26 cellular contexts compared by ENCODE assay signal in genomic region chr2:235663877-235664276, GRCh38.
DNase-seq lines count a peak whose midpoint lies in the region; ATAC-seq and TF ChIP-seq lines count a peak whose summit lies in the region.
"Had no signal": no experiment of that assay in that cellular context is flagged by ENCODE, and none has a peak within 500 bp of the region (broad histone marks: within the 10 kb centered on the region; RNA-seq: fewer than 3 reads in every experiment).

No MANE protein-coding gene starts in this region.

- intact Hi-C loops in ovary (cut with DNase I) = loop anchor here in 2 of 4 donors (5.0 to 10.0 kb wide), 2 partner anchors 57 to 69 kb away; no protein-coding TSS in a partner anchor

- DNase-seq in WTC11 (ENCODE audit: low spot score) (no peak), inferior parietal cortex (ENCODE audit: extremely low spot score) (peak; percentile 20), substantia nigra (lab: John Stamatoyannopoulos, UW) (peak in 10 of 49 donors; percentile 17 to 64 (median 36)), NCI-H2171 (lab: John Stamatoyannopoulos, UW) (no peak), ovary (no peak), NCI-H1417 (lab: John Stamatoyannopoulos, UW) (no peak)
- DNase-seq: CD8-positive, alpha-beta memory T cell; DMS 273 treated with DMSO at 0.1 percent for 48 hours; DMS79; EL; GDM1; Karpas-422; MV-4-11; NCI-H1105; NCI-H146; NCI-H1930; NCI-H2107; NCI-H446; NCI-H524 treated with DMSO at 0.1 percent for 48 hours; NCI-H774; PC-3 had no signal

- no peak for ATAC-seq in WTC11
- ATAC-seq: GM12878, HCT116, PC-3, SK-N-SH treated with all-trans-retinoic acid at 6 μM for 48 hours had no signal

- TF ChIP-seq CTCF in WTC11 (IDR thresholded peaks at IDR 0.05) = no peak
- TF ChIP-seq CTCF in ovary (IDR thresholded peaks at IDR 0.05) = no peak

- H3K4me1 Mint-ChIP-seq in WTC11 = peaks cover 84% of the 10 kb centered on the region

- no peaks in the 10 kb centered on the region for H3K36me3 Mint-ChIP-seq in WTC11
- H3K36me3 Mint-ChIP-seq: CD8-positive, alpha-beta memory T cell had no signal

- no peaks in the 10 kb centered on the region for H3K9me3 ChIP-seq in BLaER1 treated with 17β-estradiol and CSF1 and Interleukin-3, amounts not matched to agents 10 nM and 100 nM (replicated peaks in 1 of 11)
- no peaks in the 10 kb centered on the region for H3K9me3 ChIP-seq in ovary

- POLR2A ChIA-PET in WTC11 (lab: Charles Lee) = no interaction called here

- CTCF ChIA-PET in WTC11 (lab: Charles Lee) = interaction anchor here (0.7 to 1.6 kb wide), 6 partner anchors 24 to 390 kb away, joined by 3 to 13 read pairs (median 3); no protein-coding TSS in a partner anchor

- H3K36me3 ChIP-seq in BLaER1 treated with 17β-estradiol and CSF1 and Interleukin-3, amounts not matched to agents 10 nM and 100 nM = no peaks in the 10 kb centered on the region
- no peaks in the 10 kb centered on the region for H3K36me3 ChIP-seq in ovary

- TF ChIP-seq POLR2A in ovary (IDR thresholded peaks at IDR 0.05) = no peak

- peaks cover 26 to 81% (median 67%) of the 10 kb centered on the region in 10 experiments for H3K4me1 ChIP-seq in BLaER1 treated with 17β-estradiol and CSF1 and Interleukin-3, amounts not matched to agents 10 nM and 100 nM
- peaks cover 25% of the 10 kb centered on the region for H3K4me1 ChIP-seq in ovary (ENCODE audit: insufficient read depth)

- no peaks in the 10 kb centered on the region for H3K27me3 ChIP-seq in BLaER1 treated with 17β-estradiol and CSF1 and Interleukin-3, amounts not matched to agents 10 nM and 100 nM
- no peaks in the 10 kb centered on the region for H3K27me3 ChIP-seq in ovary

- H3K27ac Mint-ChIP-seq in WTC11 = 0 out of 2 replicates have a peak overlapping the region, but pooled peaks have one; percentile 17

- peak overlapping the region in 6 of 11 experiments; percentile 84 to 92 (median 90); a peak in 12 of 22 replicates for H3K4me2 ChIP-seq in BLaER1 treated with 17β-estradiol and CSF1 and Interleukin-3, amounts not matched to agents 10 nM and 100 nM

- no peaks in the 10 kb centered on the region; the same call in 1 of the 2 replicates for H3K27me3 Mint-ChIP-seq in WTC11 (ENCODE audit: low read depth)

- TF ChIP-seq EP300 in ovary (IDR thresholded peaks at IDR 0.05) = no peak

- WGBS in ovary, 3 donors = 81 to 87% (median 86%) methylated on average over 9 of the region's 9 CpGs

- no peak overlapping the region for H3K4me3 Mint-ChIP-seq in WTC11

- no peak overlapping the region for H3K9ac ChIP-seq in BLaER1 treated with 17β-estradiol and CSF1 and Interleukin-3, amounts not matched to agents 10 nM and 100 nM

- H4K20me1 ChIP-seq in BLaER1 treated with 17β-estradiol and CSF1 and Interleukin-3, amounts not matched to agents 10 nM and 100 nM = peaks cover 30 to 96% (median 86%) of the 10 kb centered on the region in 11 experiments; a peak in 21 of 22 replicates

- no peaks in the 10 kb centered on the region for H3K9me3 Mint-ChIP-seq in WTC11
- H3K9me3 Mint-ChIP-seq: CD8-positive, alpha-beta memory T cell had no signal

- no peak overlapping the region for H3K4me3 ChIP-seq in BLaER1 treated with 17β-estradiol and CSF1 and Interleukin-3, amounts not matched to agents 10 nM and 100 nM
- H3K4me3 ChIP-seq in ovary = no peak overlapping the region
- H3K4me3 ChIP-seq: GM12878 had no signal

- H3K27ac ChIP-seq in BLaER1 treated with 17β-estradiol and CSF1 and Interleukin-3, amounts not matched to agents 10 nM and 100 nM = no peak overlapping the region
- H3K27ac ChIP-seq in substantia nigra (ENCODE audit: low read depth, low read length, poor library complexity, severe bottlenecking) = peak overlapping the region; percentile 54
- no peak overlapping the region for H3K27ac ChIP-seq in ovary
- H3K27ac ChIP-seq: C4-2B had no signal

TF ChIP-seq in WTC11, 78 proteins besides CTCF, POLR2A, EP300 and RAD21:
- TF ChIP-seq ZNF396 (CRISPR knock-in tag; IDR thresholded peaks at IDR 0.05; ENCODE audit: borderline replicate concordance) (no peak), STAT6 (CRISPR knock-in tag; conservative IDR thresholded peaks at IDR 0.05; ENCODE audit: low read depth) (no peak), SMAD3 (CRISPR knock-in tag; IDR thresholded peaks at IDR 0.05; ENCODE audit: borderline replicate concordance) (no peak), USF1 (CRISPR knock-in tag; IDR thresholded peaks at IDR 0.05) (no peak), ZNF317 (CRISPR knock-in tag; IDR thresholded peaks at IDR 0.05; ENCODE audit: borderline replicate concordance, low read depth) (no peak), MXD4 (CRISPR knock-in tag; IDR thresholded peaks at IDR 0.05; ENCODE audit: borderline replicate concordance) (no peak), TP53 (CRISPR knock-in tag; IDR thresholded peaks at IDR 0.05) (no peak), E2F4 (CRISPR knock-in tag; IDR thresholded peaks at IDR 0.05; ENCODE audit: borderline replicate concordance, low read depth) (no peak), CDX4 (CRISPR knock-in tag; IDR thresholded peaks at IDR 0.05; ENCODE audit: borderline replicate concordance) (no peak), NFATC4 (CRISPR knock-in tag; IDR thresholded peaks at IDR 0.05) (no peak), PRRX2 (CRISPR knock-in tag; IDR thresholded peaks at IDR 0.05) (no peak), GRHL2 (CRISPR knock-in tag; IDR thresholded peaks at IDR 0.05; ENCODE audit: insufficient replicate concordance, severe bottlenecking) (no peak), MYBL2 (CRISPR knock-in tag; IDR thresholded peaks at IDR 0.05) (no peak), HMGA2 (CRISPR knock-in tag; IDR thresholded peaks at IDR 0.05) (no peak), CREM (CRISPR knock-in tag; IDR thresholded peaks at IDR 0.05) (no peak), ZNF416 (CRISPR knock-in tag; IDR thresholded peaks at IDR 0.05) (no peak), E2F1 (CRISPR knock-in tag; IDR thresholded peaks at IDR 0.05) (no peak), MLX (CRISPR knock-in tag; IDR thresholded peaks at IDR 0.05) (no peak)
